8 cellular contexts compared by ENCODE assay signal in the genomic region with DNA sequence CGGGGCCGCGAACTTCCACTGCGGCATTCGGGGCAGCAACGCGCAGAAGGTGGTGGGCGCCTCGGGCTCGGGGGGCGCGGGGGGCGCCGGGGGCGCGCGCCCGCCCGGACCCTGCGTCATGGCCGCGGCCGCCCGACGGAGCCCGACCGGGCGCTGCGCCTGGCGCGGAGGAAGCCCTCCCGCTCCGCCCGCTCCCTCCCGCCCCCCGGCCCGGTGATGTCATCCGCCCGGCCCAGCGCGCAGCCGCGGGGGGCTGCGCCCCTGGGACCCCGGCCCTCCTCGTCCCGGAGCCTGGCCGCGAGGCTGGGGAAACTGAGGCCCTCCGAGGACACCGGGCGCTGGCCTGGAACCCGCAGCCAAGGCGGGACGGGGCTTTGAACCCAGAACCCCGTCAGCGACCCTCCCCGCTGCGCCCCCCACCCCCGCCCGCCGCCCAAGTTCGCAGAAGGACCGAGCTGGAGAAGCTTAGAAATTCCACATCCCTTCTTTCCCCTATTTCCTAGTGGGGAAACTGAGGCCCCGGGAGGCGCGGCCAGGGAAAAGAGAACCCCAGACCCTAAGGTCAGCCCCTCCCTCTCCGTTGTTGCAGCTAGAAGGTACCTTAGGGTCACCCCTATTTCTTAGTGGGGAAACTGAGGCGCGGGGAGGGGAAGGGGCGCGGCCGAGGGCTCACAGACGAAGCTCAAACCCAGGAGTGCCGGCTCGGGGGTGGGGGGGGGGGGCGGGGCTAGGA. TPM values are rescaled to one million over a fixed set of nuclear protein-coding genes. Genes with fewer than 3 reads are reported as not detected.
DNase-seq lines count a peak whose midpoint lies in the region; ATAC-seq, FAIRE-seq and TF ChIP-seq lines count a peak whose summit lies in the region.

A gene with protein sequence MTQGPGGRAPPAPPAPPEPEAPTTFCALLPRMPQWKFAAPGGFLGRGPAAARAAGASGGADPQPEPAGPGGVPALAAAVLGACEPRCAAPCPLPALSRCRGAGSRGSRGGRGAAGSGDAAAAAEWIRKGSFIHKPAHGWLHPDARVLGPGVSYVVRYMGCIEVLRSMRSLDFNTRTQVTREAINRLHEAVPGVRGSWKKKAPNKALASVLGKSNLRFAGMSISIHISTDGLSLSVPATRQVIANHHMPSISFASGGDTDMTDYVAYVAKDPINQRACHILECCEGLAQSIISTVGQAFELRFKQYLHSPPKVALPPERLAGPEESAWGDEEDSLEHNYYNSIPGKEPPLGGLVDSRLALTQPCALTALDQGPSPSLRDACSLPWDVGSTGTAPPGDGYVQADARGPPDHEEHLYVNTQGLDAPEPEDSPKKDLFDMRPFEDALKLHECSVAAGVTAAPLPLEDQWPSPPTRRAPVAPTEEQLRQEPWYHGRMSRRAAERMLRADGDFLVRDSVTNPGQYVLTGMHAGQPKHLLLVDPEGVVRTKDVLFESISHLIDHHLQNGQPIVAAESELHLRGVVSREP (minus strand): TSS at position 157 of the 733 bp plus-strand sequence. CDS start 37 bp downstream, at position 120.

- no peak for FAIRE-seq in pancreas (lab: Jason Lieb, UNC)

- H3K9me3 ChIP-seq in GM23248 (ENCODE audit: low read depth), result no peaks in the 10 kb centered on the region
- H3K9me3 ChIP-seq in T-helper 17 cell (ENCODE audit: control insufficient read depth, low read length, poor library complexity, severe bottlenecking), result no peaks in the 10 kb centered on the region
- H3K9me3 ChIP-seq in pancreas, result no peaks in the 10 kb centered on the region
- no peaks in the 10 kb centered on the region for H3K9me3 ChIP-seq in OCI-LY7 (ENCODE audit: low read length)

- H2AFZ ChIP-seq in GM23248, result no peak within 1 kb of the TSS
- H2AFZ ChIP-seq in OCI-LY7 (ENCODE audit: low read length), result no peak within 1 kb of the TSS

- H3K4me3 ChIP-seq in GM23248 (peak within 1 kb of the TSS; percentile 13; the same call in 1 of the 2 replicates), pancreas (peak within 1 kb of the TSS; percentile 62 to 90 (median 74)), OCI-LY7 (ENCODE audit: low read depth, low read length, poor library complexity, severe bottlenecking) (no peak within 1 kb of the TSS)

- DNase-seq in GM23248 (no peak), T-helper 17 cell (no peak), glutamatergic neuron (peak; percentile 86), pancreas (peak; percentile 56 to 87 (median 76)), OCI-LY7 (ENCODE audit: low spot score) (no peak), 8988T (no peak)

- CTCF ChIA-PET in OCI-LY7 (lab: Charles Lee; ENCODE audit: unreplicated experiment), result no interaction called here

- H3K9me2 ChIP-seq in GM23248 (ENCODE audit: insufficient read depth) (no peaks in the 10 kb centered on the region), OCI-LY7 (ENCODE audit: insufficient read depth, low read length) (no peaks in the 10 kb centered on the region)

- no peaks in the 10 kb centered on the region for H3F3A ChIP-seq in GM23248 (ENCODE audit: insufficient read depth)

- H3K36me3 Mint-ChIP-seq in T-helper 17 cell (ENCODE audit: low read depth) (no peaks in the 10 kb centered on the region), glutamatergic neuron (ENCODE audit: unreplicated experiment) (peaks cover 10% of the 10 kb centered on the region)

- H3K4me1 Mint-ChIP-seq in T-helper 17 cell (peaks cover 3% of the 10 kb centered on the region), glutamatergic neuron (ENCODE audit: low read depth, unreplicated experiment) (peaks cover 3% of the 10 kb centered on the region)

- POLR2A ChIA-PET in OCI-LY7 (lab: Charles Lee), result no interaction called here

- peaks cover 19% of the 10 kb centered on the region for H3K27me3 ChIP-seq in GM23248 (replicated peaks; ENCODE audit: insufficient read depth)
- no peaks in the 10 kb centered on the region for H3K27me3 ChIP-seq in pancreas

- BruUV-seq in OCI-LY7 (replicated peaks; lab: Mats Ljungman, UMichigan), result no TSS peak

- H3K27me3 Mint-ChIP-seq in T-helper 17 cell, result peaks cover 19% of the 10 kb centered on the region
- peaks cover 18% of the 10 kb centered on the region for H3K27me3 Mint-ChIP-seq in glutamatergic neuron (ENCODE audit: unreplicated experiment)

- H3K4me2 ChIP-seq in GM23248 (ENCODE audit: unreplicated experiment), result no peak within 1 kb of the TSS
- no peak within 1 kb of the TSS for H3K4me2 ChIP-seq in OCI-LY7 (ENCODE audit: low read length)

- intact Hi-C loops in pancreas (cut with DNase I) (no loop called here), OCI-LY7 (cut with micrococcal nuclease; ENCODE audit: unreplicated experiment) (no loop called here)

- H3K4me1 ChIP-seq in GM23248 (ENCODE audit: insufficient read depth), result no peaks in the 10 kb centered on the region
- H3K4me1 ChIP-seq in pancreas, result no peaks in the 10 kb centered on the region
- no peaks in the 10 kb centered on the region for H3K4me1 ChIP-seq in OCI-LY7 (ENCODE audit: insufficient read depth, low read length, poor library complexity, severe bottlenecking)

- no peak within 1 kb of the TSS for H3K27ac ChIP-seq in GM23248
- H3K27ac ChIP-seq in pancreas, result peak within 1 kb of the TSS; percentile 89 to 96 (median 93)
- no peak within 1 kb of the TSS for H3K27ac ChIP-seq in OCI-LY7 (ENCODE audit: low read depth, low read length, poor library complexity, severe bottlenecking)

- TF ChIP-seq CTCF in glutamatergic neuron (IDR thresholded peaks at IDR 0.05; ENCODE audit: partially characterized antibody, unreplicated experiment) (no peak), pancreas (IDR thresholded peaks at IDR 0.05) (no peak), OCI-LY7 (conservative IDR thresholded peaks at IDR 0.05; ENCODE audit: low read length) (no peak)

- H3K9me3 Mint-ChIP-seq in glutamatergic neuron (ENCODE audit: unreplicated experiment), result peaks cover 16% of the 10 kb centered on the region

- in situ Hi-C loops in GM23248 (cut with MboI), result no loop called here

- H3K9ac ChIP-seq in GM23248, result no peak within 1 kb of the TSS

- H4K20me1 ChIP-seq in GM23248 (ENCODE audit: insufficient read depth) (no peaks in the 10 kb centered on the region), OCI-LY7 (ENCODE audit: insufficient read depth, low read length) (no peaks in the 10 kb centered on the region)

- no peak for ATAC-seq in T-helper 17 cell
- ATAC-seq in pancreas, result peak; percentile 53 to 71 (median 66)
- no peak for ATAC-seq in HG02885 (IDR thresholded peaks at IDR 0.05; ENCODE audit: poor library complexity, unreplicated experiment)
- no peak for ATAC-seq in HG02840 (IDR thresholded peaks at IDR 0.05; ENCODE audit: low FRiP score, unreplicated experiment)

- H3K36me3 ChIP-seq in GM23248 (ENCODE audit: low read depth) (no peaks in the 10 kb centered on the region), pancreas (no peaks in the 10 kb centered on the region), OCI-LY7 (ENCODE audit: insufficient read depth, low read length) (no peaks in the 10 kb centered on the region)

- no peaks in the 10 kb centered on the region for H3K79me2 ChIP-seq in GM23248 (ENCODE audit: insufficient read depth)
- H3K79me2 ChIP-seq in OCI-LY7 (ENCODE audit: insufficient read depth, low read depth, low read length), result no peaks in the 10 kb centered on the region

- no peak within 1 kb of the TSS for H3K27ac Mint-ChIP-seq in T-helper 17 cell
- peak within 1 kb of the TSS; percentile 99 for H3K27ac Mint-ChIP-seq in glutamatergic neuron (ENCODE audit: unreplicated experiment)

- WGBS in GM23248 (ENCODE audit: low coverage in 1 of 2, low lambda C conversion rate in 2 of 2, missing lambda C conversion rate in 2 of 2), 2 experiments, result 0 to 2% methylated on average over 3 to 59 of the region's 77 CpGs
- WGBS in pancreas, 2 donors, result 1% methylated on average over 35 to 75 of the region's 77 CpGs

- H3K4me3 Mint-ChIP-seq in T-helper 17 cell, result peak within 1 kb of the TSS; percentile 87
- H3K4me3 Mint-ChIP-seq in glutamatergic neuron (ENCODE audit: unreplicated experiment), result peak within 1 kb of the TSS; percentile 91

RNA-seq across cellular contexts. Expression of the gene that starts here (rescaled TPM):
- total RNA-seq in GM23248 (2014; rRNA removed; shearing (Covaris generic)), result not detected in 2 replicates
- polyA plus RNA-seq in GM23248 (2016; fragmentation: Nextera tagmentation; extraction: Ambion mirVana) (not detected in 2 replicates), pancreas (100 to 1,000 TPM; 257 to 382 TPM)
- total RNA-seq in T-helper 17 cell (not detected), glutamatergic neuron (ENCODE audit: unreplicated experiment) (343 TPM), pancreas (100 to 1,000 TPM in 3 of 6 donors, 10 to 100 TPM in 3; 76.2 to 130 (median 99.9) TPM), OCI-LY7 (2022) (0.48 and 0.65 TPM in 2 replicates)
- total RNA-seq in OCI-LY7 (2014; rRNA removed; shearing (Covaris generic)), result 0.28 TPM in 1 of 2 replicates, not detected in the other

Comparison
In these comparisons a context has a peak if more than half of its experiments do, and no peak if none do; other contexts are left out.
1. RNA of the gene that starts here (total RNA-seq): 343 TPM in glutamatergic neuron (single experiment) and 76.2 to 130 TPM in pancreas; 0.28 to 0.65 TPM in OCI-LY7, not detected in T-helper 17 cell and not detected in GM23248; every median in the first group is over 10 times any median in the second.
2. RNA of the gene that starts here (polyA plus RNA-seq): 257 to 382 TPM in pancreas; not detected in GM23248; every median in the first group is over 100 times any median in the second.
3. DNase-seq: peak in glutamatergic neuron (single experiment) and pancreas (6 of 6); none in GM23248 (single experiment), T-helper 17 cell (0 of 3), OCI-LY7 (single experiment) and 8988T (single experiment).
4. H3K27ac ChIP-seq: peak in pancreas (4 of 4); none in GM23248 (single experiment) and OCI-LY7 (single experiment).
5. ATAC-seq: peak in pancreas (4 of 4); none in T-helper 17 cell (single experiment), HG02885 (single experiment) and HG02840 (single experiment).